Comparison of ENCODE assay signal across 12 cellular contexts in genomic region chr15:73959012-73959581, GRCh38. TPM values are rescaled to one million over a fixed set of nuclear protein-coding genes. Genes with fewer than 3 reads are reported as not detected.
A peak's percentile ranks its signal among the peaks of the same experiment; 100 is the strongest.
DNase-seq lines count a peak whose midpoint lies in the region; ATAC-seq and TF ChIP-seq lines count a peak whose summit lies in the region.
"Had no signal": no experiment of that assay in that cellular context is flagged by ENCODE, and none has a peak within 500 bp of the region (broad histone marks: within the 10 kb centered on the region; RNA-seq: fewer than 3 reads in every experiment).

No MANE protein-coding gene starts in this region.

- no peak for TF ChIP-seq EP300 in sigmoid colon (IDR thresholded peaks at IDR 0.05)

- H3K9me3 Mint-ChIP-seq in activated CD4-positive, alpha-beta T cell treated with anti-CD3 and anti-CD28 coated beads for 36 hours (ENCODE audit: low read depth) = no peaks in the 10 kb centered on the region
- H3K9me3 Mint-ChIP-seq in activated naive CD4-positive, alpha-beta T cell treated with anti-CD3 and anti-CD28 coated beads, Interleukin-2, amount 50 U/mL, for 24 hours = no peaks in the 10 kb centered on the region

- no peaks in the 10 kb centered on the region for H3K4me1 ChIP-seq in sigmoid colon

- H3K27me3 Mint-ChIP-seq in activated CD4-positive, alpha-beta T cell treated with anti-CD3 and anti-CD28 coated beads for 36 hours = no peaks in the 10 kb centered on the region
- no peaks in the 10 kb centered on the region for H3K27me3 Mint-ChIP-seq in activated naive CD4-positive, alpha-beta T cell treated with anti-CD3 and anti-CD28 coated beads, Interleukin-2, amount 50 U/mL, for 24 hours

- DNase-seq in activated CD4-positive, alpha-beta T cell treated with anti-CD3 and anti-CD28 coated beads for 36 hours = peak; percentile 57
- no peak for DNase-seq in activated CD4-positive, alpha-beta T cell treated with anti-CD3 and anti-CD28 coated beads for 4 hours
- DNase-seq in NCI-H226 (peak; percentile 57), sigmoid colon (peak; percentile 35), GOT3 (lab: John Stamatoyannopoulos, UW) (no peak)
- DNase-seq: KG1, T-helper 9 cell had no signal

- no peak overlapping the region for H3K4me3 Mint-ChIP-seq in activated CD4-positive, alpha-beta T cell treated with anti-CD3 and anti-CD28 coated beads for 36 hours
- H3K4me3 Mint-ChIP-seq in activated naive CD4-positive, alpha-beta T cell treated with anti-CD3 and anti-CD28 coated beads, Interleukin-2, amount 50 U/mL, for 24 hours = peak overlapping the region; percentile 47

- no peak overlapping the region for H3K4me3 ChIP-seq in sigmoid colon
- H3K4me3 ChIP-seq: dorsolateral prefrontal cortex had no signal

- H3K36me3 ChIP-seq in sigmoid colon = no peaks in the 10 kb centered on the region

- intact Hi-C loops in activated CD4-positive, alpha-beta T cell treated with anti-CD3 and anti-CD28 coated beads for 36 hours (cut with DNase I, micrococcal nuclease) = no loop called here
- intact Hi-C loops in sigmoid colon (cut with DNase I) = no loop called here

- ATAC-seq in activated CD4-positive, alpha-beta T cell treated with anti-CD3 and anti-CD28 coated beads for 36 hours = peak; percentile 97
- ATAC-seq in GM21390 (IDR thresholded peaks at IDR 0.05; ENCODE audit: unreplicated experiment) (no peak), GM18517 (IDR thresholded peaks at IDR 0.05; ENCODE audit: unreplicated experiment) (no peak)

- H3K4me1 Mint-ChIP-seq in activated CD4-positive, alpha-beta T cell treated with anti-CD3 and anti-CD28 coated beads for 36 hours = peaks cover 29% of the 10 kb centered on the region
- H3K4me1 Mint-ChIP-seq in activated naive CD4-positive, alpha-beta T cell treated with anti-CD3 and anti-CD28 coated beads, Interleukin-2, amount 50 U/mL, for 24 hours = peaks cover 28% of the 10 kb centered on the region

- no peaks in the 10 kb centered on the region for H3K9me3 ChIP-seq in sigmoid colon

- no peak for TF ChIP-seq POLR2A in sigmoid colon (IDR thresholded peaks at IDR 0.05)

- no peaks in the 10 kb centered on the region for H3K36me3 Mint-ChIP-seq in activated CD4-positive, alpha-beta T cell treated with anti-CD3 and anti-CD28 coated beads for 36 hours (ENCODE audit: low read depth)
- H3K36me3 Mint-ChIP-seq in activated naive CD4-positive, alpha-beta T cell treated with anti-CD3 and anti-CD28 coated beads, Interleukin-2, amount 50 U/mL, for 24 hours = no peaks in the 10 kb centered on the region

- TF ChIP-seq CTCF in sigmoid colon (IDR thresholded peaks at IDR 0.05) = no peak

- WGBS in sigmoid colon, 2 donors = 27 to 30% methylated on average over 8 of the region's 8 CpGs

- no peaks in the 10 kb centered on the region for H3K27me3 ChIP-seq in sigmoid colon
- H3K27me3 ChIP-seq: dorsolateral prefrontal cortex had no signal

- H3K27ac ChIP-seq in sigmoid colon = no peak overlapping the region
- H3K27ac ChIP-seq: C4-2B, dorsolateral prefrontal cortex had no signal

- POLR2A ChIA-PET in activated CD4-positive, alpha-beta T cell treated with anti-CD3 and anti-CD28 coated beads for 36 hours (lab: Charles Lee) = no interaction called here

- CTCF ChIA-PET in activated CD4-positive, alpha-beta T cell treated with anti-CD3 and anti-CD28 coated beads for 36 hours (lab: Charles Lee) = interaction anchor here (0.6 to 1.1 kb wide), 7 partner anchors 8 to 674 kb away, joined by 3 to 4 read pairs (median 3); no protein-coding TSS in a partner anchor

- peak overlapping the region; percentile 4 for H3K27ac Mint-ChIP-seq in activated CD4-positive, alpha-beta T cell treated with anti-CD3 and anti-CD28 coated beads for 36 hours
- peak overlapping the region; percentile 82 for H3K27ac Mint-ChIP-seq in activated naive CD4-positive, alpha-beta T cell treated with anti-CD3 and anti-CD28 coated beads, Interleukin-2, amount 50 U/mL, for 24 hours

RNA-seq across cellular contexts. Expression of gene LOXL1, which starts 32.8 kb away (rescaled TPM):
- 1 to 10 TPM; 1.9 to 2.5 TPM for total RNA-seq in activated CD4-positive, alpha-beta T cell treated with anti-CD3 and anti-CD28 coated beads for 36 hours
- total RNA-seq in sigmoid colon = 10 to 100 TPM in 3 of 4 donors, 1 to 10 TPM in 1; 7.6 to 27.7 (median 14.6) TPM
- 1 to 10 TPM in 2 of 3 donors, not detected in 1; 3.0 to 7.4 TPM for polyA plus RNA-seq in sigmoid colon

RNA-seq across cellular contexts. Expression of gene STOML1, which starts 33.0 kb away (rescaled TPM):
- 1 to 10 TPM; 6.3 to 7.1 TPM for total RNA-seq in activated CD4-positive, alpha-beta T cell treated with anti-CD3 and anti-CD28 coated beads for 36 hours
- 10 to 100 TPM in 3 of 4 donors, 1 to 10 TPM in 1; 10.0 to 17.8 (median 13.8) TPM for total RNA-seq in sigmoid colon
- 10 to 100 TPM in 1 of 3 donors, 1 to 10 TPM in 2; 3.5 to 18.5 (median 4.2) TPM for polyA plus RNA-seq in sigmoid colon

RNA-seq across cellular contexts. Expression of gene PML, which starts 35.4 kb away (rescaled TPM):
- total RNA-seq in activated CD4-positive, alpha-beta T cell treated with anti-CD3 and anti-CD28 coated beads for 36 hours = 10 to 100 TPM; 72.6 to 75.4 TPM
- 100 to 1,000 TPM in 1 of 4 donors, 10 to 100 TPM in 3; 43.3 to 129 (median 60.0) TPM for total RNA-seq in sigmoid colon
- polyA plus RNA-seq in sigmoid colon = 10 to 100 TPM in 1 of 3 donors, 1 to 10 TPM in 2; 9.6 to 36.4 (median 9.7) TPM

Comparison
In these comparisons a context has a peak if more than half of its experiments do, and no peak if none do; other contexts are left out.
1. DNase-seq: peak in activated CD4-positive, alpha-beta T cell treated with anti-CD3 and anti-CD28 coated beads for 36 hours (single experiment), NCI-H226 (single experiment) and sigmoid colon (single experiment); none in activated CD4-positive, alpha-beta T cell treated with anti-CD3 and anti-CD28 coated beads for 4 hours (0 of 2) and GOT3 (single experiment).